Comparison of ENCODE assay signal across 11 cellular contexts in the genomic region with DNA sequence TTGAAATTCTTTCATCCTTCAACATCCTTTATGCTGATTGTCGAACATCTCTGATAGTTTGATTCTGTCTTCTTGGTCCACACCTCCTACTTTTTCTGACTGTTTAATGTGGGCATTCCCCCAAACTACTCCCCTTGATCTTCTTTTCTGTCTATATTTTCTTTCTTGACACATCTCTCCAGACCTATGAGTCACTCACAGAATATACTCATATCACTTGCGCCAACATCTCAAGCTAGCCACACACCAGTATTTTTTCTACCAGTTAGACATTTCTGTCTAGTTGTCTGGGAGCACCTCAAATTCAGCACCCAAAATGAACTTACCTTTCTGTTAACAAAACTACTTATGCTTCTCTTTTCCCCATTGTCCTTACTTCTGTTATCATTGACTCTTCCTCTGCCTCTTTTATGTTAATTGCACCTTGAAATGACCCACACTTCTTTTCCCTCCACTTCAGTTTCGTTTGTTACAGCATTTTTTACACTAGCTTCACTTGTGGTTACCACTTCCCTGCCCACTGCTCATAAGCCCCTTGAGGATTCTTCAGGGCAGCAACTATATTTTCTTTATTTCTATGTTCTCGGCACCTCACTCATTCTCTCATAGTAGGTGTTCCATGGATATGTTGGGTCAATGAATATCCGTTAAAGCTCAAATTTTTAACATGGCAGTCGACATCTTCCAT. TPM values are rescaled to one million over a fixed set of nuclear protein-coding genes. Genes with fewer than 3 reads are reported as not detected.
DNase-seq lines count a peak whose midpoint lies in the region; ATAC-seq and TF ChIP-seq lines count a peak whose summit lies in the region.
"Had no signal": no experiment of that assay in that cellular context is flagged by ENCODE, and none has a peak within 500 bp of the region (broad histone marks: within the 10 kb centered on the region; RNA-seq: fewer than 3 reads in every experiment).

No MANE protein-coding gene starts in this region.

- POLR2A ChIA-PET in naive thymus-derived CD4-positive, alpha-beta T cell (lab: Charles Lee): no interaction called here

- H3K4me3 Mint-ChIP-seq in naive thymus-derived CD4-positive, alpha-beta T cell: no peak overlapping the region
- H3K4me3 Mint-ChIP-seq: mesothelial cell of epicardium had no signal

- H3K27ac Mint-ChIP-seq in naive thymus-derived CD4-positive, alpha-beta T cell: no peak overlapping the region
- H3K27ac Mint-ChIP-seq: mesothelial cell of epicardium had no signal

- TF ChIP-seq POLR2A in NB4 (IDR thresholded peaks at IDR 0.05; ENCODE audit: extremely low read depth, insufficient read length): no peak

- no peaks in the 10 kb centered on the region for H3K9me3 Mint-ChIP-seq in naive thymus-derived CD4-positive, alpha-beta T cell
- H3K9me3 Mint-ChIP-seq: mesothelial cell of epicardium had no signal

- H3K4me1 Mint-ChIP-seq in naive thymus-derived CD4-positive, alpha-beta T cell: peaks cover 0 to 16% (median 0%) of the 10 kb centered on the region in 7 donors
- H3K4me1 Mint-ChIP-seq: mesothelial cell of epicardium had no signal

- DNase-seq in NK-92 treated with Interleukin-12 subunit alpha and Interleukin-12 subunit beta, amount 100 ng/mL, for 24 hours (lab: John Stamatoyannopoulos, UW): peak; percentile 9
- DNase-seq in NK-92 (lab: John Stamatoyannopoulos, UW; ENCODE audit: unreplicated experiment) (no peak), NB4 (ENCODE audit: low read depth) (peak; percentile 51), NCI-H1694 treated with DMSO at 0.1 percent for 48 hours (lab: John Stamatoyannopoulos, UW) (no peak), DMS79 treated with DMSO at 0.1 percent for 48 hours (lab: John Stamatoyannopoulos, UW) (no peak), NCI-H1436 (lab: John Stamatoyannopoulos, UW) (no peak)
- no peak for DNase-seq in naive thymus-derived CD4-positive, alpha-beta T cell

- H3K4me3 ChIP-seq in NB4 (ENCODE audit: low read depth, low read length): no peak overlapping the region
- H3K4me3 ChIP-seq in naive thymus-derived CD4-positive, alpha-beta T cell (ENCODE audit: low read length): no peak overlapping the region

- H3K9me3 ChIP-seq in naive thymus-derived CD4-positive, alpha-beta T cell (ENCODE audit: control insufficient read depth in 2 of 3, low read length in 3 of 3): no peaks in the 10 kb centered on the region

- H3K27me3 ChIP-seq in naive thymus-derived CD4-positive, alpha-beta T cell (ENCODE audit: control insufficient read depth in 2 of 2, insufficient read depth in 2 of 2, low read length in 2 of 2): no peaks in the 10 kb centered on the region

- no peaks in the 10 kb centered on the region for H3K36me3 Mint-ChIP-seq in naive thymus-derived CD4-positive, alpha-beta T cell
- H3K36me3 Mint-ChIP-seq: mesothelial cell of epicardium had no signal

- H3K27me3 Mint-ChIP-seq in naive thymus-derived CD4-positive, alpha-beta T cell: peaks cover under 1 to 25% (median 13%) of the 10 kb centered on the region in 5 donors

- no peak for TF ChIP-seq CTCF in NB4 (IDR thresholded peaks at IDR 0.05; ENCODE audit: low read depth, low read length)

- intact Hi-C loops in naive thymus-derived CD4-positive, alpha-beta T cell (cut with micrococcal nuclease): loop anchor here in 1 of 2 donors (5.0 to 10.0 kb wide), 2 partner anchors 54 to 473 kb away; no protein-coding TSS in a partner anchor

- peak; percentile 64 for ATAC-seq in HG02798 (IDR thresholded peaks at IDR 0.05; ENCODE audit: poor library complexity, unreplicated experiment)
- peak; percentile 31 for ATAC-seq in naive thymus-derived CD4-positive, alpha-beta T cell

- H3K4me1 ChIP-seq in naive thymus-derived CD4-positive, alpha-beta T cell (ENCODE audit: control insufficient read depth in 2 of 2, insufficient read depth in 2 of 2, low read length in 2 of 2): no peaks in the 10 kb centered on the region

- CTCF ChIA-PET in naive thymus-derived CD4-positive, alpha-beta T cell (lab: Charles Lee): interaction anchor here (1.4 to 5.9 kb wide), 3 partner anchors 20 to 181 kb away, joined by 3 to 81 read pairs (median 5); a partner anchor contains a TSS

- no peaks in the 10 kb centered on the region for H3K36me3 ChIP-seq in naive thymus-derived CD4-positive, alpha-beta T cell (ENCODE audit: control insufficient read depth in 2 of 3, insufficient read depth in 3 of 3, low read length in 3 of 3)

- H3K27ac ChIP-seq in naive thymus-derived CD4-positive, alpha-beta T cell (ENCODE audit: low read depth, low read length): no peak overlapping the region
- H3K27ac ChIP-seq: 22Rv1 had no signal

RNA-seq across cellular contexts. Expression of a gene that starts 33.5 kb away (rescaled TPM):
- total RNA-seq in naive thymus-derived CD4-positive, alpha-beta T cell: 1 to 10 TPM in 1 of 5 experiments, under 1 TPM in 2, not detected in 2; 0.48 to 2.2 (median 0.78) TPM
- polyA plus RNA-seq in naive thymus-derived CD4-positive, alpha-beta T cell: not detected
- total RNA-seq: Daoy, mesothelial cell of epicardium had no signal

RNA-seq across cellular contexts. Expression of a gene that starts 47.3 kb away (rescaled TPM):
- total RNA-seq in naive thymus-derived CD4-positive, alpha-beta T cell: 10 to 100 TPM in 3 of 5 experiments, 1 to 10 TPM in 2; 7.7 to 22.8 (median 10.1) TPM
- 1 to 10 TPM; 4.2 to 6.7 TPM for polyA plus RNA-seq in naive thymus-derived CD4-positive, alpha-beta T cell

Comparison
In these comparisons a context has a peak if more than half of its experiments do, and no peak if none do; other contexts are left out.
1. DNase-seq: peak in NK-92 treated with Interleukin-12 subunit alpha and Interleukin-12 subunit beta, amount 100 ng/mL, for 24 hours (single experiment) and NB4 (single experiment); none in NK-92 (single experiment), naive thymus-derived CD4-positive, alpha-beta T cell (0 of 9), NCI-H1694 treated with DMSO at 0.1 percent for 48 hours (single experiment), DMS79 treated with DMSO at 0.1 percent for 48 hours (single experiment) and NCI-H1436 (single experiment).